In genomic region chr3:140854961-140855360, GRCh38 we compare ENCODE assay signal across 17 cellular contexts.
A peak's percentile ranks its signal among the peaks of the same experiment; 100 is the strongest.
DNase-seq lines count a peak whose midpoint lies in the region; ATAC-seq, FAIRE-seq and TF ChIP-seq lines count a peak whose summit lies in the region.
"Had no signal": no experiment of that assay in that cellular context is flagged by ENCODE, and none has a peak within 500 bp of the region (broad histone marks: within the 10 kb centered on the region; RNA-seq: fewer than 3 reads in every experiment).

No MANE protein-coding gene starts in this region.

- peak overlapping the region; percentile 31 for H3K27ac ChIP-seq in smooth muscle cell (ENCODE audit: low read depth)
- H3K27ac ChIP-seq in gastroesophageal sphincter: no peak overlapping the region
- H3K27ac ChIP-seq: 22Rv1 had no signal

- POLR2A ChIA-PET in HEK293T (lab: Yijun Ruan, JAX): no interaction called here

- no peak for TF ChIP-seq EP300 in gastroesophageal sphincter (IDR thresholded peaks at IDR 0.05)

- 69% methylated on average over 2 of the region's 2 CpGs for WGBS in smooth muscle cell (ENCODE audit: low lambda C conversion rate)
- 67% methylated on average over 2 of the region's 2 CpGs; no CpG with 5 or more reads in 1 of the 2 donors for WGBS in gastroesophageal sphincter (ENCODE audit: low coverage in 1 of 2), 2 donors

- DNase-seq in DMS53 (lab: John Stamatoyannopoulos, UW) (peak; percentile 24), bronchial epithelial cell (ENCODE audit: low read depth) (peak; percentile 32), myocyte (ENCODE audit: low read depth) (peak; percentile 67), smooth muscle cell (lab: John Stamatoyannopoulos, UW; ENCODE audit: unreplicated experiment) (no peak), HEK293T (ENCODE audit: extremely low spot score) (no peak)
- DNase-seq: CD8-positive, alpha-beta T cell; GOT3; HFFc6 had no signal

- H4K20me1 ChIP-seq in smooth muscle cell (ENCODE audit: low read depth): no peaks in the 10 kb centered on the region

- TF ChIP-seq POLR2A in gastroesophageal sphincter (IDR thresholded peaks at IDR 0.05): no peak

- H3K4me3 ChIP-seq in bronchial epithelial cell (ENCODE audit: low read depth, low read length) (no peak overlapping the region), smooth muscle cell (no peak overlapping the region), gastroesophageal sphincter (no peak overlapping the region)
- H3K4me3 ChIP-seq: HAP-1 had no signal

- no peaks in the 10 kb centered on the region for H3F3A ChIP-seq in smooth muscle cell (ENCODE audit: low read depth)

- H3K79me2 ChIP-seq in smooth muscle cell (ENCODE audit: low read depth): no peaks in the 10 kb centered on the region

- peak; percentile 13 for FAIRE-seq in bronchial epithelial cell (lab: Jason Lieb, UNC)
- FAIRE-seq: G401.6, GM12891, HepG2, HTR-8/SVneo had no signal

- CTCF ChIA-PET in HEK293T (lab: Yijun Ruan, JAX): interaction anchor here (0.6 kb wide), 1 partner anchor 1481 kb away, joined by 3 read pairs; no protein-coding TSS in a partner anchor

- H3K36me3 ChIP-seq in bronchial epithelial cell (ENCODE audit: control insufficient read depth, insufficient read depth, low read length): no peaks in the 10 kb centered on the region
- H3K36me3 ChIP-seq in smooth muscle cell (ENCODE audit: low read depth): no peaks in the 10 kb centered on the region
- H3K36me3 ChIP-seq in gastroesophageal sphincter: no peaks in the 10 kb centered on the region
- H3K36me3 ChIP-seq: HAP-1 had no signal

- no peak for ATAC-seq in HG02759 (IDR thresholded peaks at IDR 0.05; ENCODE audit: unreplicated experiment)
- no peak for ATAC-seq in gastroesophageal sphincter
- ATAC-seq: CD8-positive, alpha-beta T cell; HepG2 had no signal

- no peaks in the 10 kb centered on the region for H3K9me3 ChIP-seq in smooth muscle cell (replicated peaks; ENCODE audit: low read depth)
- H3K9me3 ChIP-seq in gastroesophageal sphincter: no peaks in the 10 kb centered on the region
- H3K9me3 ChIP-seq: Caco-2, HAP-1 had no signal

- no peak for TF ChIP-seq CTCF in bronchial epithelial cell (IDR thresholded peaks at IDR 0.05; ENCODE audit: insufficient read depth, low read length, severe bottlenecking)
- no peak for TF ChIP-seq CTCF in smooth muscle cell (IDR thresholded peaks at IDR 0.05; ENCODE audit: borderline replicate concordance, insufficient read depth, poor library complexity, severe bottlenecking)
- TF ChIP-seq CTCF in gastroesophageal sphincter (IDR thresholded peaks at IDR 0.05): no peak

- H2AFZ ChIP-seq in smooth muscle cell (ENCODE audit: low read depth): no peak overlapping the region

- H3K9ac ChIP-seq in smooth muscle cell (ENCODE audit: low read depth): no peak overlapping the region

- no peaks in the 10 kb centered on the region for H3K27me3 ChIP-seq in bronchial epithelial cell (ENCODE audit: control insufficient read depth, insufficient read depth, low read length)
- H3K27me3 ChIP-seq in smooth muscle cell (ENCODE audit: low read depth): no peaks in the 10 kb centered on the region
- H3K27me3 ChIP-seq in gastroesophageal sphincter: no peaks in the 10 kb centered on the region

- H3K4me2 ChIP-seq in smooth muscle cell: no peak overlapping the region

- H3K4me1 ChIP-seq in smooth muscle cell (ENCODE audit: low read depth) (no peaks in the 10 kb centered on the region), gastroesophageal sphincter (no peaks in the 10 kb centered on the region)
- H3K4me1 ChIP-seq: Caco-2, HAP-1 had no signal

TF ChIP-seq in HEK293T, 16 proteins besides CTCF, POLR2A, EP300 and RAD21:
- TF ChIP-seq BHLHE40 (IDR thresholded peaks at IDR 0.05; ENCODE audit: borderline replicate concordance): no peak
- no peak for TF ChIP-seq PKNOX1 (IDR thresholded peaks at IDR 0.05)
- TF ChIP-seq SUZ12 (IDR thresholded peaks at IDR 0.05): no peak
- TF ChIP-seq ELF4 (IDR thresholded peaks at IDR 0.05): no peak
- TF ChIP-seq NFRKB (IDR thresholded peaks at IDR 0.05): no peak
- TF ChIP-seq HDGF (IDR thresholded peaks at IDR 0.05; ENCODE audit: borderline replicate concordance): no peak
- TF ChIP-seq FOXK2 (IDR thresholded peaks at IDR 0.05): no peak
- TF ChIP-seq SP1 (IDR thresholded peaks at IDR 0.05): no peak

Comparison
In these comparisons a context has a peak if more than half of its experiments do, and no peak if none do; other contexts are left out.
1. DNase-seq: peak in DMS53 (single experiment), bronchial epithelial cell (single experiment) and myocyte (single experiment); none in smooth muscle cell (single experiment) and HEK293T (single experiment).